In genomic region chr1:2497891-2498290, GRCh38 we compare ENCODE assay signal across 21 cellular contexts. TPM values are rescaled to one million over a fixed set of nuclear protein-coding genes. Genes with fewer than 3 reads are reported as not detected.
"Had no signal": no experiment of that assay in that cellular context is flagged by ENCODE, and none has a peak within 500 bp of the region (broad histone marks: within the 10 kb centered on the region; RNA-seq: fewer than 3 reads in every experiment).

No MANE protein-coding gene starts in this region.

- ATAC-seq: esophagus mucosa; heart right ventricle; naive thymus-derived CD4-positive, alpha-beta T cell; psoas muscle; right lobe of liver had no signal

- H3K36me3 Mint-ChIP-seq: naive thymus-derived CD4-positive, alpha-beta T cell had no signal

- H3K9me3 Mint-ChIP-seq: naive thymus-derived CD4-positive, alpha-beta T cell; nephron progenitor cell had no signal

- H3K9me3 ChIP-seq: heart right ventricle, neutrophil, psoas muscle, right lobe of liver had no signal

- DNase-seq: effector CD8-positive, alpha-beta T cell; heart right ventricle; hypothalamus; kidney glomerular epithelial cell; mesendoderm; naive thymus-derived CD4-positive, alpha-beta T cell; nephron progenitor cell; psoas muscle; retina; right lobe of liver; stimulated activated CD4-positive, alpha-beta T cell treated with anti-CD3 and anti-CD28 coated beads, Interleukin-15, amount 100 ng/mL, for 24 hours; stimulated activated CD4-positive, alpha-beta T cell treated with anti-CD3 and anti-CD28 coated beads, Interleukin-1b, Interleukin-23, amount 100 ng/mL, for 48 hours; stimulated activated CD4-positive, alpha-beta T cell treated with anti-CD3 and anti-CD28 coated beads, Interleukin-4, amount 100 ng/mL, for 24 hours; stimulated activated naive CD4-positive, alpha-beta T cell treated with Interleukin-2 at 50 U/mL for 16 hours; trophoblast cell had no signal

- H3K27me3 Mint-ChIP-seq: naive thymus-derived CD4-positive, alpha-beta T cell had no signal

- H3K27ac Mint-ChIP-seq: naive thymus-derived CD4-positive, alpha-beta T cell; nephron progenitor cell had no signal

- H3K4me3 Mint-ChIP-seq: naive thymus-derived CD4-positive, alpha-beta T cell; nephron progenitor cell had no signal

RNA-seq across cellular contexts. Expression of gene HES5, which starts 32.2 kb away (rescaled TPM):
- total RNA-seq: fibroblast of lung; lung microvascular endothelial cell; naive thymus-derived CD4-positive, alpha-beta T cell; osteoblast had no signal
- polyA plus RNA-seq: fibroblast of lung; liver; naive thymus-derived CD4-positive, alpha-beta T cell had no signal
